ENCODE assay signal across 8 cellular contexts in genomic region chr1:156052862-156053769, GRCh38. TPM values are rescaled to one million over a fixed set of nuclear protein-coding genes. Genes with fewer than 3 reads are reported as not detected.
DNase-seq lines count a peak whose midpoint lies in the region; TF ChIP-seq lines count a peak whose summit lies in the region.

No MANE protein-coding gene starts in this region.

- H3K14ac ChIP-seq in H9 (ENCODE audit: insufficient read depth, low read length), result no peak overlapping the region

- H2BK12ac ChIP-seq in H9 (ENCODE audit: insufficient read length, low read depth, low read length), result no peak overlapping the region

- no peaks in the 10 kb centered on the region for H3K9me3 Mint-ChIP-seq in H9

- peaks cover 26 to 65% (median 47%) of the 10 kb centered on the region in 10 experiments for H3K4me1 ChIP-seq in BLaER1 treated with 17β-estradiol and CSF1 and Interleukin-3, amounts not matched to agents 10 nM and 100 nM
- 0 out of 2 replicates have a peak, but pooled peaks cover 2% of the 10 kb centered on the region for H3K4me1 ChIP-seq in H9 (ENCODE audit: insufficient read depth, low read length)

- H3K4me1 Mint-ChIP-seq in H9, result peaks cover 18 to 20% of the 10 kb centered on the region in 2 experiments

- H2BK120ac ChIP-seq in H9 (ENCODE audit: low read depth, low read length, poor library complexity, severe bottlenecking), result no peak overlapping the region

- no CpG with 5 or more reads among the region's 63 CpGs for WGBS in H9 (ENCODE audit: extremely low coverage, insufficient read length, low lambda C conversion rate)
- WGBS in lower leg skin, 2 donors, result 0 to 1% methylated on average over 40 to 44 of the region's 63 CpGs

- peaks cover 26 to 58% (median 41%) of the 10 kb centered on the region in 11 experiments for H3K36me3 ChIP-seq in BLaER1 treated with 17β-estradiol and CSF1 and Interleukin-3, amounts not matched to agents 10 nM and 100 nM

- peak overlapping the region; percentile 83 to 99 (median 97) for H3K9ac ChIP-seq in BLaER1 treated with 17β-estradiol and CSF1 and Interleukin-3, amounts not matched to agents 10 nM and 100 nM
- H3K9ac ChIP-seq in H9 (ENCODE audit: extremely low read depth, insufficient read length, low read length), result no peak overlapping the region

- peak; percentile 56; the same call in 2 of the 3 replicates for TF ChIP-seq CTCF in H9 (conservative IDR thresholded peaks at IDR 0.05)
- no peak for TF ChIP-seq CTCF in lower leg skin (IDR thresholded peaks at IDR 0.05)

- peaks cover 4% of the 10 kb centered on the region for H3K79me1 ChIP-seq in H9 (ENCODE audit: insufficient read depth, low read depth, low read length, poor library complexity, severe bottlenecking)

- no peak overlapping the region for H4K5ac ChIP-seq in H9 (ENCODE audit: insufficient read length, low read depth, low read length)

- no peaks in the 10 kb centered on the region for H3K27me3 ChIP-seq in BLaER1 treated with 17β-estradiol and CSF1 and Interleukin-3, amounts not matched to agents 10 nM and 100 nM
- no peaks in the 10 kb centered on the region for H3K27me3 ChIP-seq in H9 (ENCODE audit: insufficient read depth, low read length)

- H4K91ac ChIP-seq in H9 (ENCODE audit: insufficient read length, low read depth, low read length), result no peak overlapping the region

- no peak for TF ChIP-seq POLR2A in lower leg skin (IDR thresholded peaks at IDR 0.05)

- H3T11ph ChIP-seq in H9 (ENCODE audit: low read length), result no peak overlapping the region

- H3K4me2 ChIP-seq in BLaER1 treated with 17β-estradiol and CSF1 and Interleukin-3, amounts not matched to agents 10 nM and 100 nM, result peak overlapping the region; percentile 52 to 88 (median 73)
- H3K4me2 ChIP-seq in H9 (ENCODE audit: insufficient read depth, insufficient read length, low read length), result peak overlapping the region; percentile 41

- intact Hi-C loops in lower leg skin (cut with DNase I; ENCODE audit: low total_unique reads), result no loop called here

- H3K4ac ChIP-seq in H9 (ENCODE audit: low read depth, low read length), result no peak overlapping the region

- H3K18ac ChIP-seq in H9 (ENCODE audit: insufficient read length, low read depth, low read length), result no peak overlapping the region

- H3K27ac ChIP-seq in BLaER1 treated with 17β-estradiol and CSF1 and Interleukin-3, amounts not matched to agents 10 nM and 100 nM, result peak overlapping the region in 10 of 11 experiments; percentile 64 to 99 (median 95); a peak in 20 of 22 replicates
- no peak overlapping the region for H3K27ac ChIP-seq in H9 (ENCODE audit: insufficient read length, low read depth, low read length)

- DNase-seq in H9 (peak; percentile 86), NCI-H510A (lab: John Stamatoyannopoulos, UW) (peak; percentile 28), dedifferentiated amniotic fluid mesenchymal stem cell (ENCODE audit: extremely low spot score) (peak; percentile 52), lower leg skin (ENCODE audit: low spot score in 2 of 2) (peak in 1 of 2 donors; percentile 91), cortex of kidney (lab: John Stamatoyannopoulos, UW) (no peak)
- peak; percentile 65 for DNase-seq in activated CD4-positive, alpha-beta T cell treated with anti-CD3 and anti-CD28 coated beads, Interleukin-2, amount 50 U/mL, for 1 hour
- DNase-seq in stimulated activated CD4-positive, alpha-beta T cell treated with anti-CD3 and anti-CD28 coated beads, Interleukin-4, amount 100 ng/mL, for 4 hours, result peak; percentile 68 to 72

- no peak overlapping the region for H4K8ac ChIP-seq in H9 (replicated peaks; ENCODE audit: insufficient read length, low read depth, low read length)

- H3K27ac Mint-ChIP-seq in H9, result peak overlapping the region; percentile 74 to 95 (median 88)

- H3K27me3 Mint-ChIP-seq in H9 (ENCODE audit: low read depth), result no peaks in the 10 kb centered on the region

- H2BK20ac ChIP-seq in H9 (ENCODE audit: low read depth, low read length, poor library complexity, severe bottlenecking), result no peak overlapping the region

- no peak overlapping the region for H2BK15ac ChIP-seq in H9 (ENCODE audit: low read depth, low read length)

- no peak overlapping the region for H2BK5ac ChIP-seq in H9 (ENCODE audit: insufficient read length, low read length)

- H3K23ac ChIP-seq in H9 (ENCODE audit: insufficient read length, low read depth, low read length), result no peak overlapping the region

- no peaks in the 10 kb centered on the region; the same call in 1 of the 2 replicates for H3K79me2 ChIP-seq in H9 (ENCODE audit: insufficient read depth, low read length)

- no peak overlapping the region for H2AK5ac ChIP-seq in H9 (ENCODE audit: insufficient read length, low read length)

- H4K20me1 ChIP-seq in BLaER1 treated with 17β-estradiol and CSF1 and Interleukin-3, amounts not matched to agents 10 nM and 100 nM, result peaks cover 0 to 50% (median 19%) of the 10 kb centered on the region in 11 experiments; a peak in 18 of 22 replicates
- no peaks in the 10 kb centered on the region for H4K20me1 ChIP-seq in H9 (ENCODE audit: control insufficient read depth, insufficient read depth, insufficient read length)

- no peak overlapping the region for H3K56ac ChIP-seq in H9 (ENCODE audit: insufficient read length, low read depth, low read length)

- peaks cover 10% of the 10 kb centered on the region for H3K23me2 ChIP-seq in H9 (ENCODE audit: insufficient read length, low read depth, low read length, poor library complexity, severe bottlenecking)

- peak overlapping the region; percentile 84 to 98 for H3K4me3 Mint-ChIP-seq in H9

- H2AFZ ChIP-seq in H9 (ENCODE audit: low read length), result no peak overlapping the region

- H3K9me3 ChIP-seq in BLaER1 treated with 17β-estradiol and CSF1 and Interleukin-3, amounts not matched to agents 10 nM and 100 nM (replicated peaks in 1 of 11), result no peaks in the 10 kb centered on the region
- H3K9me3 ChIP-seq in H9 (ENCODE audit: control insufficient read depth, low read depth, low read length), result no peaks in the 10 kb centered on the region

- peak overlapping the region; percentile 72 to 95 (median 89) for H3K4me3 ChIP-seq in BLaER1 treated with 17β-estradiol and CSF1 and Interleukin-3, amounts not matched to agents 10 nM and 100 nM
- H3K4me3 ChIP-seq in lower leg skin (ENCODE audit: low read depth, poor library complexity, severe bottlenecking), result peak overlapping the region; percentile 62

- peaks cover 19 to 50% (median 46%) of the 10 kb centered on the region in 3 experiments for H3K36me3 Mint-ChIP-seq in H9 (ENCODE audit: insufficient read depth in 1 of 3, low read depth in 3 of 3)

RNA-seq across cellular contexts. Expression of gene UBQLN4, which starts 0.5 kb away (rescaled TPM):
- total RNA-seq in H9 (2021) (45.6 and 49.4 TPM in 2 replicates), lower leg skin (10 to 100 TPM; 19.8 to 31.0 (median 26.9) TPM)

RNA-seq across cellular contexts. Expression of gene LAMTOR2, which starts 1.5 kb away (rescaled TPM):
- total RNA-seq in H9 (2021) (50.6 and 55.0 TPM in 2 replicates), lower leg skin (10 to 100 TPM; 41.8 to 64.5 (median 47.4) TPM)

RNA-seq across cellular contexts. Expression of gene RAB25, which starts 7.8 kb away (rescaled TPM):
- total RNA-seq in H9 (2021), result 42.8 and 43.1 TPM in 2 replicates
- 100 to 1,000 TPM; 211 to 281 (median 251) TPM for total RNA-seq in lower leg skin

RNA-seq across cellular contexts. Expression of gene MEX3A, which starts 29.1 kb away (rescaled TPM):
- 64.6 and 68.0 TPM in 2 replicates for total RNA-seq in H9 (2021)
- total RNA-seq in lower leg skin, result 1 to 10 TPM in 1 of 4 donors, under 1 TPM in 3; 0.21 to 1.1 (median 0.67) TPM

RNA-seq across cellular contexts. Expression of gene SSR2, which starts 32.4 kb away (rescaled TPM):
- total RNA-seq in H9 (2021) (170 and 172 TPM in 2 replicates), lower leg skin (100 to 1,000 TPM; 113 to 215 (median 185) TPM)
